ENCODE assay signal across 8 cellular contexts in the genomic region with DNA sequence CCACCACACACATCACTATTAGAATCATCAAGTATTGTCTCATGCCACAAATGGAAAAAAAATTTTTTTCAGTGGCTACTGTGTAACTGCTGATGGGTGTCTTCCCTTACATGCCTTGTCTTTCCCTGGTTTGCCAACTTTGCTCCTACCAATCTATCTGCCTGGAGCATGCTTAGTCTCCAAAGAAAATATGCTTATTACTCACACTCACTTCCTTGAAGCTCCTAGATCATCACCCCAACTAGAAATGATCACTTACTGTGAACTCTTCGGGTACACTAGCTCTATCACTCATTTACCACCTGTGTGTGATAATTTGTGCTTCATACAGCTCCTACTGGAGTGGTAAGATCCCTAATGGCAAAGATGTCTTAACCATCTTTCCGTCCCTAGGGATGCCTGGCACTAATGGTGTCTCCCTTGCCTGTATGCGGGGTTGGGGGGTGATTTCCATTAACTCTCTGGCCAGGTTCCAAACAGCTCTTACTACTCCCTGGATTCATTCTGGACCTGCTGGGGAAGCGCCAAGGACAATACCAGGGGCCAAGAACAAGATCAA. TPM values are rescaled to one million over a fixed set of nuclear protein-coding genes. Genes with fewer than 3 reads are reported as not detected.
DNase-seq lines count a peak whose midpoint lies in the region; ATAC-seq and TF ChIP-seq lines count a peak whose summit lies in the region.

No MANE protein-coding gene starts in this region.

- H3K4me1 ChIP-seq in OCI-LY7 (ENCODE audit: insufficient read depth, low read length, poor library complexity, severe bottlenecking): peaks cover 16% of the 10 kb centered on the region
- peaks cover 14% of the 10 kb centered on the region for H3K4me1 ChIP-seq in neuron (ENCODE audit: insufficient read depth, low read length)

- in situ Hi-C loops in ACHN (cut with HindIII; ENCODE audit: low pct_ligation_motif_present, low pct_unique_long_range_greater_than_20kb, low sequenced_read_pairs): no loop called here

- H3K9me3 ChIP-seq in OCI-LY7 (ENCODE audit: low read length) (no peaks in the 10 kb centered on the region), neuron (ENCODE audit: low read length) (peaks cover 2% of the 10 kb centered on the region)

- H3K4me3 ChIP-seq in OCI-LY7 (ENCODE audit: low read depth, low read length, poor library complexity, severe bottlenecking): peak overlapping the region; percentile 91
- H3K4me3 ChIP-seq in epithelial cell of esophagus (ENCODE audit: low read length): peak overlapping the region; percentile 98
- peak overlapping the region; percentile 78 for H3K4me3 ChIP-seq in neuron (ENCODE audit: low read length)

- H3K9me2 ChIP-seq in OCI-LY7 (ENCODE audit: insufficient read depth, low read length): no peaks in the 10 kb centered on the region

- intact Hi-C loops in OCI-LY7 (cut with micrococcal nuclease; ENCODE audit: unreplicated experiment): loop anchor here (1.0 to 10.0 kb wide), 2 partner anchors 27 to 617 kb away; partner anchors contain the start of gene PRC1

- ATAC-seq in GM21390 (IDR thresholded peaks at IDR 0.05; ENCODE audit: unreplicated experiment) (peak; percentile 6), GM19351 (IDR thresholded peaks at IDR 0.05; ENCODE audit: unreplicated experiment) (no peak)

- peaks cover 3% of the 10 kb centered on the region; the same call in 1 of the 2 replicates for H3K79me2 ChIP-seq in OCI-LY7 (ENCODE audit: insufficient read depth, low read depth, low read length)

- H4K20me1 ChIP-seq in OCI-LY7 (ENCODE audit: insufficient read depth, low read length): no peaks in the 10 kb centered on the region

- H3K27ac ChIP-seq in OCI-LY7 (ENCODE audit: low read depth, low read length, poor library complexity, severe bottlenecking): no peak overlapping the region

- TF ChIP-seq CTCF in OCI-LY7 (conservative IDR thresholded peaks at IDR 0.05; ENCODE audit: low read length): no peak
- no peak for TF ChIP-seq CTCF in epithelial cell of esophagus (IDR thresholded peaks at IDR 0.05; ENCODE audit: insufficient read depth, low read depth, low read length, missing control alignments)

- peak overlapping the region; percentile 97; the same call in 1 of the 2 replicates for H2AFZ ChIP-seq in OCI-LY7 (ENCODE audit: low read length)
- no peak overlapping the region for H2AFZ ChIP-seq in neuron (ENCODE audit: low read depth, low read length)

- H3K27me3 ChIP-seq in neuron (ENCODE audit: insufficient read depth, low read length): no peaks in the 10 kb centered on the region

- peaks cover 4% of the 10 kb centered on the region; the same call in 1 of the 2 replicates for H3K36me3 ChIP-seq in OCI-LY7 (ENCODE audit: insufficient read depth, low read length)
- peaks cover 3% of the 10 kb centered on the region for H3K36me3 ChIP-seq in neuron (ENCODE audit: insufficient read depth, low read length)

- peak overlapping the region; percentile 96 for H3K4me2 ChIP-seq in OCI-LY7 (ENCODE audit: low read length)

- CTCF ChIA-PET in OCI-LY7 (lab: Charles Lee; ENCODE audit: unreplicated experiment): interaction anchor here (0.9 kb wide), 1 partner anchor 66 kb away, joined by 4 read pairs; no protein-coding TSS in a partner anchor

- no TSS peak for BruUV-seq in OCI-LY7 (replicated peaks; lab: Mats Ljungman, UMichigan)

- DNase-seq in ACHN: peak; percentile 38
- DNase-seq in OCI-LY7 (ENCODE audit: low spot score): peak; percentile 7
- DNase-seq in epithelial cell of esophagus (ENCODE audit: low read depth): peak; percentile 72
- no peak for DNase-seq in C1 segment of cervical spinal cord (lab: John Stamatoyannopoulos, UW)
- DNase-seq in NCI-H2029 (lab: John Stamatoyannopoulos, UW): no peak

- POLR2A ChIA-PET in OCI-LY7 (lab: Charles Lee): interaction anchor here (0.8 to 2.4 kb wide), 4 partner anchors 10 to 66 kb away, joined by 4 to 15 read pairs (median 8); partner anchors contain the start of gene RCCD1

RNA-seq across cellular contexts. Expression of gene VPS33B, which starts 0.8 kb away (rescaled TPM):
- 3.9 and 4.7 TPM in 2 replicates for total RNA-seq in OCI-LY7 (2014; rRNA removed; shearing (Covaris generic))
- 13.0 and 13.2 TPM in 2 replicates for total RNA-seq in OCI-LY7 (2022)

RNA-seq across cellular contexts. Expression of gene PRC1, which starts 27.3 kb away (rescaled TPM):
- total RNA-seq in OCI-LY7 (2014; rRNA removed; shearing (Covaris generic)): 224 and 402 TPM in 2 replicates
- 149 and 150 TPM in 2 replicates for total RNA-seq in OCI-LY7 (2022)

Comparison
In these comparisons a context has a peak if more than half of its experiments do, and no peak if none do; other contexts are left out.
1. DNase-seq: peak in ACHN (single experiment), OCI-LY7 (single experiment) and epithelial cell of esophagus (single experiment); none in C1 segment of cervical spinal cord (0 of 14) and NCI-H2029 (single experiment).
2. Peak in every context shown above with its lines, with median percentiles within 50 percentile points of each other: H3K4me3 ChIP-seq.